29 cellular contexts compared by ENCODE assay signal in the genomic region with DNA sequence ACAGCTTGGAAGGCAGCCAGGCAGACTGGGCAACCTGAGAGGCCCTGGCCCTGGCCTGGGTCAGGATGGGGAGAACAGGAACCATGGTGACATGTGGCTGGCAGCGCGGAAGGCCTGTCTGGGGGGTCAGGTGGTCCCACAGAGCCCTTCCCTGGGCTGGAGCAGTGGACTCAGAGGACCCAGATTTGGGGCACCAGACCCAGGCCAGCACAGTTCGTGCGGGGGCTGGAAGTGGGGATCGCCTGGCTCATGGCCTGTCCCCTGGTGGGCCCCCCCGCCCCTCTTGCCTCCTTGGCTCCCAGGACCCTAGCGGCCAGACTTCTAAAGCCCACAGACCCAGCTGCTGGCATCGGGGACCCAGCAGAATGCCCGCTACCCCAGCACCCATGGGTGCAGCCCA. TPM values are rescaled to one million over a fixed set of nuclear protein-coding genes. Genes with fewer than 3 reads are reported as not detected.
"Had no signal": no experiment of that assay in that cellular context is flagged by ENCODE, and none has a peak within 500 bp of the region (broad histone marks: within the 10 kb centered on the region; RNA-seq: fewer than 3 reads in every experiment).

No MANE protein-coding gene starts in this region.

- H3K27ac ChIP-seq: adrenal gland, body of pancreas, coronary artery had no signal

- H3K4me1 ChIP-seq: adrenal gland, body of pancreas had no signal

- DNase-seq: activated CD4-positive, alpha-beta memory T cell treated with anti-CD3 and anti-CD28 coated beads for 36 hours; activated CD4-positive, alpha-beta T cell treated with anti-CD3 and anti-CD28 coated beads for 36 hours; activated CD4-positive, alpha-beta T cell treated with anti-CD3 and anti-CD28 coated beads, Interleukin-2, amount 10 ng/mL, durations not matched to agents 24 days and 14 days; activated CD4-positive, CD25-positive, alpha-beta regulatory T cell; activated CD4-positive, CD25-positive, alpha-beta regulatory T cell treated with anti-CD3 and anti-CD28 coated beads, Interleukin-2, amount 50 U/mL, for 72 hours; activated CD8-positive, alpha-beta memory T cell treated with anti-CD3 and anti-CD28 coated beads, Interleukin-2, amount 10 ng/mL, durations not matched to agents 7 days and 5 days; activated CD8-positive, alpha-beta memory T cell treated with anti-CD3 and anti-CD28 coated beads, Interleukin-2, amount 50 U/mL, for 4 hours; activated CD8-positive, alpha-beta T cell treated with anti-CD3 and anti-CD28 coated beads, Interleukin-2, amount 10 ng/mL, durations not matched to agents 7 days and 5 days; activated effector memory CD4-positive, alpha-beta T cell treated with anti-CD3 and anti-CD28 coated beads, Interleukin-2, amount 50 U/mL, for 16 hours; activated naive CD4-positive, alpha-beta T cell treated with anti-CD3 and anti-CD28 coated beads for 36 hours; activated naive CD8-positive, alpha-beta T cell treated with anti-CD3 and anti-CD28 coated beads for 36 hours; activated naive CD8-positive, alpha-beta T cell treated with anti-CD3 and anti-CD28 coated beads, Interleukin-2, amount 50 U/mL, for 24 hours; activated T-cell treated with anti-CD3 and anti-CD28 coated beads, Interleukin-2, amount 50 U/mL, for 1 hour; activated T-cell treated with anti-CD3 and anti-CD28 coated beads, Interleukin-2, amount 50 U/mL, for 48 hours; adrenal gland; aorta; body of pancreas; central memory CD4-positive, alpha-beta T cell; effector memory CD4-positive, alpha-beta T cell; endodermal cell; foreskin fibroblast; head of caudate nucleus; T-helper 1 cell; T-helper 17 cell; T1000 had no signal

- FAIRE-seq: frontal cortex had no signal

- H3K9me3 ChIP-seq: adrenal gland, body of pancreas had no signal

- H3K27me3 ChIP-seq: adrenal gland, body of pancreas, dorsolateral prefrontal cortex had no signal

- H3K36me3 ChIP-seq: adrenal gland had no signal

- H3K4me3 ChIP-seq: adrenal gland, body of pancreas, coronary artery, dorsolateral prefrontal cortex had no signal

RNA-seq across cellular contexts. Expression of gene CRIP2, which starts 33.6 kb away (rescaled TPM):
- total RNA-seq: activated naive CD4-positive, alpha-beta T cell treated with anti-CD3 and anti-CD28 coated beads for 36 hours; activated T-helper 1 cell treated with anti-CD3 and anti-CD28 coated beads, Interleukin-12 subunit alpha, Interleukin-12 subunit beta, Interleukin-2, Interleukin-4 antibody, amounts not matched to agents 30 ng/mL and 10 ng/mL and 1 ng/mL, durations not matched to agents 14 hours and 24 hours and 36 hours had no signal

RNA-seq across cellular contexts. Expression of gene CRIP1, which starts 45.7 kb away (rescaled TPM):
- total RNA-seq: frontal cortex had no signal
